25 cellular contexts compared by ENCODE assay signal in the genomic region with DNA sequence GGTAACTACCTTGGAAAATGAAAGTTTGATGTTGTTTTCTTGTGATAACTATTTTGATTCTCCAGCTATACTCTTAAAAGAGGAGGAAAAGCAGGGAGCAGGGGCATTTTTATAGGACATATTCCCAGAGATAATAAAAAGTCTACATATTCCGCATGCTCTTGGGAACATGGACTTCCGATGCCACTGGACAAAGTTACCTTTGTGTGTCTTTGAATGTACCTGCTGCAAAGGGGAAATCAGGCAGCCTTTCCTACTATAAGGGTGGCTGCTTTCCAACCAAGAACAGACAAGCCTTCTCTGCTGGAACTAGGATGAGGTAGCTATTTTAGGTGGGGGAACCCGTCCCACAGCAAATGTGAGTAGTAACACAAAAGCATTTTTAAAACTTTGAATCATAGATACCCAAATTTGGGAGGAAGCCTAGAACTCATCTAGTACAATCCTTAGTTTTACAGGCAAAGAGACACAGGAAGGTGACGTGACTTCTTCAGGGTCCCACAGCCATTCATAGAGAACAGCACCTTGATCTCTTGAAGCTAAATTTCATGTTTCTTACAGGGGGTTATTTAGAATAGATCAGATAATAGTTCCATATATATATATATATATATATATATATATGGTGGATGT.
DNase-seq lines count a peak whose midpoint lies in the region; ATAC-seq and TF ChIP-seq lines count a peak whose summit lies in the region.
"Had no signal": no experiment of that assay in that cellular context is flagged by ENCODE, and none has a peak within 500 bp of the region (broad histone marks: within the 10 kb centered on the region; RNA-seq: fewer than 3 reads in every experiment).

No MANE protein-coding gene starts in this region.

- H3K27ac ChIP-seq in CD4-positive, alpha-beta memory T cell (ENCODE audit: low read depth, low read length), result no peak overlapping the region
- peak overlapping the region; percentile 78 for H3K27ac ChIP-seq in epithelial cell of prostate
- H3K27ac ChIP-seq: esophagus muscularis mucosa, gastrocnemius medialis, thyroid gland had no signal

- H3K4me1 ChIP-seq in CD4-positive, alpha-beta memory T cell (ENCODE audit: insufficient read depth, low read length), result peaks cover 22% of the 10 kb centered on the region
- H3K4me1 ChIP-seq: gastrocnemius medialis, thyroid gland had no signal

- POLR2A ChIA-PET in activated CD4-positive, alpha-beta T cell treated with anti-CD3 and anti-CD28 coated beads for 36 hours (lab: Charles Lee), result no interaction called here
- POLR2A ChIA-PET in CD4-positive, alpha-beta memory T cell (lab: Charles Lee; ENCODE audit: partially characterized antibody), result interaction anchor here (0.7 to 3.5 kb wide), 4 partner anchors 9 to 56 kb away, joined by 3 to 19 read pairs (median 4); no protein-coding TSS in a partner anchor
- POLR2A ChIA-PET in activated CD8-positive, alpha-beta T cell treated with anti-CD3 and anti-CD28 coated beads for 36 hours (lab: Charles Lee), result interaction anchor here (0.5 to 2.6 kb wide), 5 partner anchors 45 to 967 kb away, joined by 3 to 10 read pairs (median 3); no protein-coding TSS in a partner anchor

- H3K27ac Mint-ChIP-seq in activated CD4-positive, alpha-beta T cell treated with anti-CD3 and anti-CD28 coated beads for 36 hours, result no peak overlapping the region
- H3K27ac Mint-ChIP-seq in CD4-positive, alpha-beta memory T cell, result peak overlapping the region; percentile 39 to 91 (median 78)
- H3K27ac Mint-ChIP-seq in activated CD8-positive, alpha-beta T cell treated with anti-CD3 and anti-CD28 coated beads for 36 hours, result no peak overlapping the region
- H3K27ac Mint-ChIP-seq: activated naive CD4-positive, alpha-beta T cell treated with anti-CD3 and anti-CD28 coated beads for 36 hours; stimulated activated naive B cell treated with anti-CD40 and anti-IgM and Interleukin-4, amounts not matched to agents 10 μg/mL and 1 μg/mL and 100 μg/mL, for 72 hours had no signal

- no peaks in the 10 kb centered on the region for H3K27me3 ChIP-seq in CD4-positive, alpha-beta memory T cell (ENCODE audit: insufficient read depth, low read length)
- H3K27me3 ChIP-seq: esophagus muscularis mucosa, gastrocnemius medialis, thyroid gland had no signal

- no peaks in the 10 kb centered on the region for H3K36me3 ChIP-seq in CD4-positive, alpha-beta memory T cell (ENCODE audit: insufficient read depth, low read length)
- H3K36me3 ChIP-seq: esophagus muscularis mucosa, gastrocnemius medialis, thyroid gland had no signal

- TF ChIP-seq CTCF in activated CD8-positive, alpha-beta T cell treated with anti-CD3 and anti-CD28 coated beads for 36 hours (IDR thresholded peaks at IDR 0.05), result no peak

- intact Hi-C loops in activated CD4-positive, alpha-beta T cell treated with anti-CD3 and anti-CD28 coated beads for 36 hours (cut with DNase I, micrococcal nuclease), result loop anchor here (1.0 to 5.0 kb wide), 19 partner anchors 19 to 500 kb away; partner anchors contain the start of gene TNFSF4 (in 1 of the 2)
- intact Hi-C loops in CD4-positive, alpha-beta memory T cell (cut with micrococcal nuclease), result loop anchor here (5.0 kb wide), 1 partner anchor 59 kb away; no protein-coding TSS in a partner anchor
- intact Hi-C loops in activated CD8-positive, alpha-beta T cell treated with anti-CD3 and anti-CD28 coated beads for 36 hours (cut with micrococcal nuclease), result loop anchor here (1.0 to 5.0 kb wide), 6 partner anchors 19 to 369 kb away; partner anchors contain the start of gene TNFSF4

- H3K9me3 ChIP-seq in CD4-positive, alpha-beta memory T cell (ENCODE audit: control insufficient read depth in 1 of 2, low read length in 2 of 2), result no peaks in the 10 kb centered on the region
- H3K9me3 ChIP-seq: esophagus muscularis mucosa, gastrocnemius medialis, thyroid gland had no signal

- H3K27me3 Mint-ChIP-seq in activated CD4-positive, alpha-beta T cell treated with anti-CD3 and anti-CD28 coated beads for 36 hours, result peaks cover 46% of the 10 kb centered on the region
- H3K27me3 Mint-ChIP-seq in CD4-positive, alpha-beta memory T cell, result no peaks in the 10 kb centered on the region
- H3K27me3 Mint-ChIP-seq in activated CD8-positive, alpha-beta T cell treated with anti-CD3 and anti-CD28 coated beads for 36 hours, result peaks cover 21% of the 10 kb centered on the region

- H3K4me3 Mint-ChIP-seq in activated CD4-positive, alpha-beta T cell treated with anti-CD3 and anti-CD28 coated beads for 36 hours, result no peak overlapping the region
- H3K4me3 Mint-ChIP-seq in CD4-positive, alpha-beta memory T cell, result peak overlapping the region; percentile 9 to 76 (median 58)
- H3K4me3 Mint-ChIP-seq in activated CD8-positive, alpha-beta T cell treated with anti-CD3 and anti-CD28 coated beads for 36 hours, result no peak overlapping the region
- H3K4me3 Mint-ChIP-seq: activated naive CD4-positive, alpha-beta T cell treated with anti-CD3 and anti-CD28 coated beads for 36 hours; stimulated activated naive B cell treated with anti-CD40 and anti-IgM and Interleukin-4, amounts not matched to agents 10 μg/mL and 1 μg/mL and 100 μg/mL, for 72 hours had no signal

- peak; percentile 10 for DNase-seq in activated CD4-positive, alpha-beta T cell treated with anti-CD3 and anti-CD28 coated beads for 36 hours
- no peak for DNase-seq in activated CD4-positive, alpha-beta T cell treated with anti-CD3 and anti-CD28 coated beads, Interleukin-2, amount 50 U/mL, for 1 hour
- DNase-seq in CD4-positive, alpha-beta memory T cell, result no peak
- DNase-seq in activated CD8-positive, alpha-beta T cell treated with anti-CD3 and anti-CD28 coated beads for 36 hours, result peak; percentile 12
- DNase-seq in epithelial cell of prostate (ENCODE audit: low read depth, low spot score) (no peak), EL (no peak), NCI-H82 (lab: John Stamatoyannopoulos, UW) (no peak)
- DNase-seq: 8988T; activated CD8-positive, alpha-beta memory T cell treated with anti-CD3 and anti-CD28 coated beads, Interleukin-2, amount 50 U/mL, for 48 hours; gastrocnemius medialis; GOT3; hypothalamus; islet precursor cell; NCI-H1105; NCI-H2029; NCI-H774; nucleus accumbens; OCI-M1; Right ventricle myocardium superior; stimulated activated naive B cell treated with anti-CD40 and anti-IgM and Interleukin-4, amounts not matched to agents 10 μg/mL and 1 μg/mL and 100 μg/mL, for 72 hours; thyroid gland had no signal

- H3K4me1 Mint-ChIP-seq in activated CD4-positive, alpha-beta T cell treated with anti-CD3 and anti-CD28 coated beads for 36 hours, result peaks cover 25% of the 10 kb centered on the region
- peaks cover 14 to 43% (median 25%) of the 10 kb centered on the region in 4 donors for H3K4me1 Mint-ChIP-seq in CD4-positive, alpha-beta memory T cell
- peaks cover 34% of the 10 kb centered on the region for H3K4me1 Mint-ChIP-seq in activated CD8-positive, alpha-beta T cell treated with anti-CD3 and anti-CD28 coated beads for 36 hours (ENCODE audit: low read depth)

- no peaks in the 10 kb centered on the region for H3K36me3 Mint-ChIP-seq in activated CD4-positive, alpha-beta T cell treated with anti-CD3 and anti-CD28 coated beads for 36 hours (ENCODE audit: low read depth)
- no peaks in the 10 kb centered on the region for H3K36me3 Mint-ChIP-seq in CD4-positive, alpha-beta memory T cell
- no peaks in the 10 kb centered on the region for H3K36me3 Mint-ChIP-seq in activated CD8-positive, alpha-beta T cell treated with anti-CD3 and anti-CD28 coated beads for 36 hours (ENCODE audit: low read depth)
- H3K36me3 Mint-ChIP-seq: stimulated activated naive B cell treated with anti-CD40 and anti-IgM and Interleukin-4, amounts not matched to agents 10 μg/mL and 1 μg/mL and 100 μg/mL, for 72 hours had no signal

- ATAC-seq in activated CD4-positive, alpha-beta T cell treated with anti-CD3 and anti-CD28 coated beads for 36 hours, result peak; percentile 13
- ATAC-seq in activated CD8-positive, alpha-beta T cell treated with anti-CD3 and anti-CD28 coated beads for 36 hours, result no peak
- no peak for ATAC-seq in HG02840 (IDR thresholded peaks at IDR 0.05; ENCODE audit: low FRiP score, unreplicated experiment)
- ATAC-seq: gastrocnemius medialis had no signal

- no peak overlapping the region for H3K4me3 ChIP-seq in CD4-positive, alpha-beta memory T cell (ENCODE audit: low read length in 2 of 2)
- H3K4me3 ChIP-seq: esophagus muscularis mucosa, gastrocnemius medialis, lung, thyroid gland had no signal

- H3K9me3 Mint-ChIP-seq in activated CD4-positive, alpha-beta T cell treated with anti-CD3 and anti-CD28 coated beads for 36 hours (ENCODE audit: low read depth), result no peaks in the 10 kb centered on the region
- H3K9me3 Mint-ChIP-seq in CD4-positive, alpha-beta memory T cell, result no peaks in the 10 kb centered on the region
- no peaks in the 10 kb centered on the region for H3K9me3 Mint-ChIP-seq in activated CD8-positive, alpha-beta T cell treated with anti-CD3 and anti-CD28 coated beads for 36 hours
- H3K9me3 Mint-ChIP-seq: activated naive CD4-positive, alpha-beta T cell treated with anti-CD3 and anti-CD28 coated beads for 36 hours; stimulated activated naive B cell treated with anti-CD40 and anti-IgM and Interleukin-4, amounts not matched to agents 10 μg/mL and 1 μg/mL and 100 μg/mL, for 72 hours had no signal

- CTCF ChIA-PET in activated CD4-positive, alpha-beta T cell treated with anti-CD3 and anti-CD28 coated beads for 36 hours (lab: Charles Lee), result interaction anchor here (0.6 to 1.6 kb wide), 10 partner anchors 12 to 245 kb away, joined by 3 to 5 read pairs (median 4); no protein-coding TSS in a partner anchor
- CTCF ChIA-PET in CD4-positive, alpha-beta memory T cell (lab: Charles Lee; ENCODE audit: partially characterized antibody), result interaction anchor here (1.4 kb wide), 1 partner anchor 591 kb away, joined by 3 read pairs; no protein-coding TSS in a partner anchor
- CTCF ChIA-PET in activated CD8-positive, alpha-beta T cell treated with anti-CD3 and anti-CD28 coated beads for 36 hours (lab: Charles Lee), result interaction anchor here (1.0 to 2.6 kb wide), 4 partner anchors 13 to 364 kb away, joined by 5 to 15 read pairs (median 8); no protein-coding TSS in a partner anchor

Comparison
In these comparisons a context has a peak if more than half of its experiments do, and no peak if none do; other contexts are left out.
1. DNase-seq: peak in activated CD4-positive, alpha-beta T cell treated with anti-CD3 and anti-CD28 coated beads for 36 hours (single experiment) and activated CD8-positive, alpha-beta T cell treated with anti-CD3 and anti-CD28 coated beads for 36 hours (single experiment); none in activated CD4-positive, alpha-beta T cell treated with anti-CD3 and anti-CD28 coated beads, Interleukin-2, amount 50 U/mL, for 1 hour (single experiment), CD4-positive, alpha-beta memory T cell (0 of 5), epithelial cell of prostate (single experiment), EL (single experiment) and NCI-H82 (single experiment).
2. H3K27ac Mint-ChIP-seq: peak in CD4-positive, alpha-beta memory T cell (7 of 7); none in activated CD4-positive, alpha-beta T cell treated with anti-CD3 and anti-CD28 coated beads for 36 hours (single experiment) and activated CD8-positive, alpha-beta T cell treated with anti-CD3 and anti-CD28 coated beads for 36 hours (single experiment).
3. H3K4me3 Mint-ChIP-seq: peak in CD4-positive, alpha-beta memory T cell (8 of 8); none in activated CD4-positive, alpha-beta T cell treated with anti-CD3 and anti-CD28 coated beads for 36 hours (single experiment) and activated CD8-positive, alpha-beta T cell treated with anti-CD3 and anti-CD28 coated beads for 36 hours (single experiment).